Comparison of ENCODE assay signal across 8 cellular contexts in genomic region chr12:1590083-1590979, GRCh38. TPM values are rescaled to one million over a fixed set of nuclear protein-coding genes. Genes with fewer than 3 reads are reported as not detected.
DNase-seq lines count a peak whose midpoint lies in the region; ATAC-seq, FAIRE-seq and TF ChIP-seq lines count a peak whose summit lies in the region.

No MANE protein-coding gene starts in this region.

- H3K9ac ChIP-seq in H9 (ENCODE audit: extremely low read depth, insufficient read length, low read length) = no peak overlapping the region

- no peak overlapping the region for H3K27ac ChIP-seq in H9 (ENCODE audit: insufficient read length, low read depth, low read length)
- peak overlapping the region; percentile 99 for H3K27ac ChIP-seq in left ventricle myocardium inferior (replicated peaks)
- H3K27ac ChIP-seq in left lung = peak overlapping the region in 1 of 2 donors; percentile 10

- H2BK15ac ChIP-seq in H9 (ENCODE audit: low read depth, low read length) = no peak overlapping the region

- H3K23ac ChIP-seq in H9 (ENCODE audit: insufficient read length, low read depth, low read length) = no peak overlapping the region

- no peak overlapping the region for H2BK5ac ChIP-seq in H9 (ENCODE audit: insufficient read length, low read length)

- no peak for TF ChIP-seq POLR2A in H54 (IDR thresholded peaks at IDR 0.05; ENCODE audit: low read depth, low read length)

- no peak for FAIRE-seq in H54 (lab: Jason Lieb, UNC)

- peak overlapping the region; percentile 78 for H3K4me2 ChIP-seq in H9 (ENCODE audit: insufficient read depth, insufficient read length, low read length)

- H3K9me3 Mint-ChIP-seq in H9 = peaks cover 0 to 1% of the 10 kb centered on the region in 2 experiments; a peak in 3 of 5 replicates
- no peaks in the 10 kb centered on the region for H3K9me3 Mint-ChIP-seq in activated naive CD4-positive, alpha-beta T cell treated with anti-CD3 and anti-CD28 coated beads, Interleukin-2, amount 10 ng/mL, durations not matched to agents 7 days and 5 days

- H3K4me1 ChIP-seq in H9 (ENCODE audit: insufficient read depth, low read length) = peaks cover 14% of the 10 kb centered on the region
- peaks cover 76% of the 10 kb centered on the region for H3K4me1 ChIP-seq in left ventricle myocardium inferior
- peaks cover 22 to 67% of the 10 kb centered on the region in 2 donors for H3K4me1 ChIP-seq in left lung

- H3K36me3 ChIP-seq in left ventricle myocardium inferior (no peaks in the 10 kb centered on the region), left lung (no peaks in the 10 kb centered on the region)

- H4K91ac ChIP-seq in H9 (ENCODE audit: insufficient read length, low read depth, low read length) = no peak overlapping the region

- no peak overlapping the region for H3K56ac ChIP-seq in H9 (ENCODE audit: insufficient read length, low read depth, low read length)

- H3K14ac ChIP-seq in H9 (ENCODE audit: insufficient read depth, low read length) = no peak overlapping the region

- H3K4ac ChIP-seq in H9 (ENCODE audit: low read depth, low read length) = no peak overlapping the region

- H3K4me3 ChIP-seq in left ventricle myocardium inferior (peak overlapping the region; percentile 89), left lung (peak overlapping the region in 1 of 2 donors; percentile 81)

- H3K36me3 Mint-ChIP-seq in H9 (ENCODE audit: insufficient read depth in 1 of 3, low read depth in 3 of 3) = peaks cover 0 to 2% (median 0%) of the 10 kb centered on the region in 3 experiments; a peak in 1 of 7 replicates
- H3K36me3 Mint-ChIP-seq in activated naive CD4-positive, alpha-beta T cell treated with anti-CD3 and anti-CD28 coated beads, Interleukin-2, amount 10 ng/mL, durations not matched to agents 7 days and 5 days = peaks cover 49% of the 10 kb centered on the region

- H2BK120ac ChIP-seq in H9 (ENCODE audit: low read depth, low read length, poor library complexity, severe bottlenecking) = no peak overlapping the region

- peaks cover 61 to 71% of the 10 kb centered on the region in 2 experiments for H3K4me1 Mint-ChIP-seq in H9
- H3K4me1 Mint-ChIP-seq in activated naive CD4-positive, alpha-beta T cell treated with anti-CD3 and anti-CD28 coated beads, Interleukin-2, amount 10 ng/mL, durations not matched to agents 7 days and 5 days = peaks cover 57% of the 10 kb centered on the region

- H3K27ac Mint-ChIP-seq in H9 = peak overlapping the region; percentile 17 to 61 (median 20); a peak in 3 of 7 replicates
- H3K27ac Mint-ChIP-seq in activated naive CD4-positive, alpha-beta T cell treated with anti-CD3 and anti-CD28 coated beads, Interleukin-2, amount 10 ng/mL, durations not matched to agents 7 days and 5 days = peak overlapping the region; percentile 4

- no peak overlapping the region for H4K5ac ChIP-seq in H9 (ENCODE audit: insufficient read length, low read depth, low read length)

- peaks cover 27% of the 10 kb centered on the region for H3K23me2 ChIP-seq in H9 (ENCODE audit: insufficient read length, low read depth, low read length, poor library complexity, severe bottlenecking)

- CTCF ChIA-PET in activated naive CD4-positive, alpha-beta T cell treated with anti-CD3 and anti-CD28 coated beads, Interleukin-2, amount 10 ng/mL, durations not matched to agents 7 days and 5 days (lab: Charles Lee) = interaction anchor here (1.3 to 4.6 kb wide), 3 partner anchors 16 to 472 kb away, joined by 3 to 19 read pairs (median 8); no protein-coding TSS in a partner anchor

- TF ChIP-seq CTCF in H9 (conservative IDR thresholded peaks at IDR 0.05) (no peak), left ventricle myocardium inferior (IDR thresholded peaks at IDR 0.05; ENCODE audit: borderline replicate concordance) (no peak), left lung (IDR thresholded peaks at IDR 0.05) (no peak)

- ATAC-seq in GM21390 (IDR thresholded peaks at IDR 0.05; ENCODE audit: unreplicated experiment) = no peak
- ATAC-seq in left lung = no peak

- no peak overlapping the region for H2BK12ac ChIP-seq in H9 (ENCODE audit: insufficient read length, low read depth, low read length)

- intact Hi-C loops in left ventricle myocardium inferior (cut with micrococcal nuclease) (no loop called here), left lung (cut with DNase I) (no loop called here)

- H4K20me1 ChIP-seq in H9 (ENCODE audit: control insufficient read depth, insufficient read depth, insufficient read length) = peaks cover 5% of the 10 kb centered on the region

- H3K27me3 Mint-ChIP-seq in H9 (ENCODE audit: low read depth) = peaks cover 83% of the 10 kb centered on the region
- no peaks in the 10 kb centered on the region for H3K27me3 Mint-ChIP-seq in activated naive CD4-positive, alpha-beta T cell treated with anti-CD3 and anti-CD28 coated beads, Interleukin-2, amount 10 ng/mL, durations not matched to agents 7 days and 5 days

- DNase-seq in H9 (peak; percentile 85), left ventricle myocardium inferior (no peak), retina (peak; percentile 78), SKM-1 treated with dmso at 0.1 percent for 144 hours (lab: John Stamatoyannopoulos, UW; ENCODE audit: unreplicated experiment) (no peak), H54 (ENCODE audit: insufficient read length, low spot score) (no peak), left lung (no peak)
- no peak for DNase-seq in activated naive CD4-positive, alpha-beta T cell treated with anti-CD3 and anti-CD28 coated beads, Interleukin-2, amount 10 ng/mL, durations not matched to agents 7 days and 5 days

- no peak overlapping the region for H4K8ac ChIP-seq in H9 (replicated peaks; ENCODE audit: insufficient read length, low read depth, low read length)

- H3K27me3 ChIP-seq in H9 (ENCODE audit: insufficient read depth, low read length) = peaks cover 25% of the 10 kb centered on the region; the same call in 1 of the 2 replicates
- no peaks in the 10 kb centered on the region for H3K27me3 ChIP-seq in left ventricle myocardium inferior (ENCODE audit: low read depth)
- H3K27me3 ChIP-seq in left lung = no peaks in the 10 kb centered on the region

- H2AK5ac ChIP-seq in H9 (ENCODE audit: insufficient read length, low read length) = no peak overlapping the region

- WGBS in H9 (ENCODE audit: extremely low coverage, insufficient read length, low lambda C conversion rate) = no CpG with 5 or more reads among the region's 12 CpGs

- H3T11ph ChIP-seq in H9 (ENCODE audit: low read length) = no peak overlapping the region

- H3K79me2 ChIP-seq in H9 (ENCODE audit: insufficient read depth, low read length) = no peaks in the 10 kb centered on the region; the same call in 1 of the 2 replicates

- H3K9me3 ChIP-seq in H9 (ENCODE audit: control insufficient read depth, low read depth, low read length) (no peaks in the 10 kb centered on the region), left ventricle myocardium inferior (replicated peaks) (no peaks in the 10 kb centered on the region), left lung (no peaks in the 10 kb centered on the region)

- H2AFZ ChIP-seq in H9 (ENCODE audit: low read length) = no peak overlapping the region

- no peak overlapping the region for H3K18ac ChIP-seq in H9 (ENCODE audit: insufficient read length, low read depth, low read length)

- no peak overlapping the region for H2BK20ac ChIP-seq in H9 (ENCODE audit: low read depth, low read length, poor library complexity, severe bottlenecking)

- no peaks in the 10 kb centered on the region for H3K79me1 ChIP-seq in H9 (ENCODE audit: insufficient read depth, low read depth, low read length, poor library complexity, severe bottlenecking)

- H3K4me3 Mint-ChIP-seq in H9 = peak overlapping the region; percentile 63 to 82
- H3K4me3 Mint-ChIP-seq in activated naive CD4-positive, alpha-beta T cell treated with anti-CD3 and anti-CD28 coated beads, Interleukin-2, amount 10 ng/mL, durations not matched to agents 7 days and 5 days = peak overlapping the region; percentile 97

RNA-seq across cellular contexts. Expression of gene FBXL14, which starts 4.0 kb away (rescaled TPM):
- 15.6 and 16.0 TPM in 2 replicates for total RNA-seq in H9 (2021)
- 6.8 TPM for total RNA-seq in left ventricle myocardium inferior
- 10 to 100 TPM; 11.5 to 15.5 TPM for total RNA-seq in left lung

RNA-seq across cellular contexts. Expression of gene WNT5B, which starts 38.7 kb away (rescaled TPM):
- total RNA-seq in H9 (2021) (0.61 and 1.5 TPM in 2 replicates), left ventricle myocardium inferior (2.1 TPM), left lung (1 to 10 TPM; 3.3 to 4.5 TPM)

Comparison
In these comparisons a context has a peak if more than half of its experiments do, and no peak if none do; other contexts are left out.
1. DNase-seq: peak in H9 (single experiment) and retina (single experiment); none in activated naive CD4-positive, alpha-beta T cell treated with anti-CD3 and anti-CD28 coated beads, Interleukin-2, amount 10 ng/mL, durations not matched to agents 7 days and 5 days (single experiment), left ventricle myocardium inferior (single experiment), SKM-1 treated with dmso at 0.1 percent for 144 hours (single experiment), H54 (single experiment) and left lung (0 of 2).